ENCODE assay signal across 18 cellular contexts in genomic region chr14:69880851-69881250, GRCh38. TPM values are rescaled to one million over a fixed set of nuclear protein-coding genes. Genes with fewer than 3 reads are reported as not detected.
DNase-seq lines count a peak whose midpoint lies in the region; ATAC-seq and TF ChIP-seq lines count a peak whose summit lies in the region.
"Had no signal": no experiment of that assay in that cellular context is flagged by ENCODE, and none has a peak within 500 bp of the region (broad histone marks: within the 10 kb centered on the region; RNA-seq: fewer than 3 reads in every experiment).

No MANE protein-coding gene starts in this region.

- H3K27ac ChIP-seq in dorsolateral prefrontal cortex, result no peak overlapping the region
- H3K27ac ChIP-seq: PC-9, SJSA1, vagina had no signal

- peaks cover 23% of the 10 kb centered on the region for H3K36me3 Mint-ChIP-seq in neural crest cell (ENCODE audit: low read depth)
- no peaks in the 10 kb centered on the region for H3K36me3 Mint-ChIP-seq in activated CD4-positive, alpha-beta T cell treated with anti-CD3 and anti-CD28 coated beads, Interleukin-2, amount 10 ng/mL, durations not matched to agents 7 days and 5 days (ENCODE audit: low read depth)
- H3K36me3 Mint-ChIP-seq: CD8-positive, alpha-beta T cell had no signal

- DNase-seq in ELF-1 (ENCODE audit: low read depth, low spot score) (peak; percentile 10), NCI-H524 treated with DMSO at 0.1 percent for 48 hours (lab: John Stamatoyannopoulos, UW) (peak; percentile 63), dorsolateral prefrontal cortex (no peak), neural crest cell (ENCODE audit: low read depth, low spot score) (no peak), superior temporal gyrus (ENCODE audit: extremely low spot score) (no peak), COLO668 (lab: John Stamatoyannopoulos, UW; ENCODE audit: unreplicated experiment) (no peak)
- DNase-seq in activated CD4-positive, alpha-beta T cell treated with anti-CD3 and anti-CD28 coated beads, Interleukin-2, amount 10 ng/mL, durations not matched to agents 7 days and 5 days, result no peak
- DNase-seq: activated CD4-positive, alpha-beta T cell treated with anti-CD3 and anti-CD28 coated beads for 1 hour; activated gamma-delta T cell treated with Interleukin-2 at 50 U/mL for 16 hours; CD8-positive, alpha-beta T cell; occipital lobe; PC-9; stimulated activated CD4-positive, alpha-beta T cell treated with anti-CD3 and anti-CD28 coated beads, Interleukin-2, amount 100 ng/mL, for 24 hours had no signal

- CTCF ChIA-PET in activated CD4-positive, alpha-beta T cell treated with anti-CD3 and anti-CD28 coated beads, Interleukin-2, amount 10 ng/mL, durations not matched to agents 7 days and 5 days (lab: Charles Lee), result no interaction called here

- peak overlapping the region in 38 of 59 donors; percentile 2 to 79 (median 64) for H3K4me3 ChIP-seq in dorsolateral prefrontal cortex
- H3K4me3 ChIP-seq: K562, PC-9, SJSA1 had no signal

- ATAC-seq in HG02642 (IDR thresholded peaks at IDR 0.05; ENCODE audit: poor library complexity, unreplicated experiment), result no peak
- ATAC-seq: CD8-positive, alpha-beta T cell; K562 had no signal

- peaks cover 0 to 30% (median 14%) of the 10 kb centered on the region in 45 donors for H3K27me3 ChIP-seq in dorsolateral prefrontal cortex
- H3K27me3 ChIP-seq: vagina had no signal

- H3K4me1 Mint-ChIP-seq in neural crest cell, result peaks cover 68% of the 10 kb centered on the region
- H3K4me1 Mint-ChIP-seq in activated CD4-positive, alpha-beta T cell treated with anti-CD3 and anti-CD28 coated beads, Interleukin-2, amount 10 ng/mL, durations not matched to agents 7 days and 5 days, result peaks cover 2% of the 10 kb centered on the region

- peaks cover 7% of the 10 kb centered on the region for H3K9me3 Mint-ChIP-seq in neural crest cell
- H3K9me3 Mint-ChIP-seq in activated CD4-positive, alpha-beta T cell treated with anti-CD3 and anti-CD28 coated beads, Interleukin-2, amount 10 ng/mL, durations not matched to agents 7 days and 5 days, result no peaks in the 10 kb centered on the region
- H3K9me3 Mint-ChIP-seq: CD8-positive, alpha-beta T cell; T-helper 2 cell treated with Interferon-gamma antibody and Interleukin-4, amounts not matched to agents 5 μg/mL and 100 μg/mL, for 36 hours had no signal

- peak overlapping the region; percentile 89 for H3K4me3 Mint-ChIP-seq in neural crest cell
- no peak overlapping the region for H3K4me3 Mint-ChIP-seq in activated CD4-positive, alpha-beta T cell treated with anti-CD3 and anti-CD28 coated beads, Interleukin-2, amount 10 ng/mL, durations not matched to agents 7 days and 5 days
- H3K4me3 Mint-ChIP-seq: CD8-positive, alpha-beta T cell; T-helper 2 cell treated with Interferon-gamma antibody and Interleukin-4, amounts not matched to agents 5 μg/mL and 100 μg/mL, for 36 hours had no signal

- POLR2A ChIA-PET in activated CD4-positive, alpha-beta T cell treated with anti-CD3 and anti-CD28 coated beads, Interleukin-2, amount 10 ng/mL, durations not matched to agents 7 days and 5 days (lab: Charles Lee), result no interaction called here

- no peak for TF ChIP-seq CTCF in dorsolateral prefrontal cortex (IDR thresholded peaks at IDR 0.05 in 54 of 56, conservative IDR thresholded peaks at IDR 0.05 in 2 of 56; ENCODE audit: low read depth in 1 of 56, partially characterized antibody in 56 of 56)
- no peak for TF ChIP-seq CTCF in neural crest cell (conservative IDR thresholded peaks at IDR 0.05)

- no peaks in the 10 kb centered on the region for H3K27me3 Mint-ChIP-seq in neural crest cell (ENCODE audit: low read depth)
- peaks cover 70% of the 10 kb centered on the region for H3K27me3 Mint-ChIP-seq in activated CD4-positive, alpha-beta T cell treated with anti-CD3 and anti-CD28 coated beads, Interleukin-2, amount 10 ng/mL, durations not matched to agents 7 days and 5 days

- intact Hi-C loops in dorsolateral prefrontal cortex (cut with DNase I), result no loop called here

- no peak overlapping the region for H3K27ac Mint-ChIP-seq in neural crest cell (ENCODE audit: unreplicated experiment)
- H3K27ac Mint-ChIP-seq in activated CD4-positive, alpha-beta T cell treated with anti-CD3 and anti-CD28 coated beads, Interleukin-2, amount 10 ng/mL, durations not matched to agents 7 days and 5 days, result no peak overlapping the region
- H3K27ac Mint-ChIP-seq: CD8-positive, alpha-beta T cell; T-helper 2 cell treated with Interferon-gamma antibody and Interleukin-4, amounts not matched to agents 5 μg/mL and 100 μg/mL, for 36 hours had no signal

RNA-seq across cellular contexts. Expression of gene SMOC1, which starts 1.6 kb away (rescaled TPM):
- total RNA-seq in dorsolateral prefrontal cortex (10 to 100 TPM in 119 of 120 experiments, 1 to 10 TPM in 1; 7.9 to 85.1 (median 34.1) TPM), neural crest cell (189 and 203 TPM in 2 replicates)
- total RNA-seq in activated CD4-positive, alpha-beta T cell treated with anti-CD3 and anti-CD28 coated beads, Interleukin-2, amount 10 ng/mL, durations not matched to agents 7 days and 5 days, result not detected
- total RNA-seq: CD8-positive, alpha-beta T cell; PC-9; SJSA1 had no signal

Comparison
In these comparisons a context has a peak if more than half of its experiments do, and no peak if none do; other contexts are left out.
1. DNase-seq: peak in ELF-1 (single experiment) and NCI-H524 treated with DMSO at 0.1 percent for 48 hours (single experiment); none in dorsolateral prefrontal cortex (0 of 10), neural crest cell (single experiment), superior temporal gyrus (single experiment), activated CD4-positive, alpha-beta T cell treated with anti-CD3 and anti-CD28 coated beads, Interleukin-2, amount 10 ng/mL, durations not matched to agents 7 days and 5 days (single experiment) and COLO668 (single experiment).
2. RNA of gene SMOC1, which starts 1.6 kb away (total RNA-seq): 189 to 203 TPM in neural crest cell and 7.9 to 85.1 TPM in dorsolateral prefrontal cortex; not detected in activated CD4-positive, alpha-beta T cell treated with anti-CD3 and anti-CD28 coated beads, Interleukin-2, amount 10 ng/mL, durations not matched to agents 7 days and 5 days; every median in the first group is over 4 times any median in the second.